In genomic region chr5:137997726-137998213, GRCh38 we compare ENCODE assay signal across 11 cellular contexts. TPM values are rescaled to one million over a fixed set of nuclear protein-coding genes. Genes with fewer than 3 reads are reported as not detected.
DNase-seq lines count a peak whose midpoint lies in the region; ATAC-seq, FAIRE-seq and TF ChIP-seq lines count a peak whose summit lies in the region.
"Had no signal": no experiment of that assay in that cellular context is flagged by ENCODE, and none has a peak within 500 bp of the region (broad histone marks: within the 10 kb centered on the region; RNA-seq: fewer than 3 reads in every experiment).

No MANE protein-coding gene starts in this region.

- no peak for TF ChIP-seq POLR2A in lower leg skin (IDR thresholded peaks at IDR 0.05)

- WGBS in lower leg skin, 2 donors: 93 to 94% methylated on average over 1 of the region's 1 CpG

- peak overlapping the region; percentile 10 for H3K27ac Mint-ChIP-seq in activated T-cell treated with anti-CD3 and anti-CD28 coated beads, Interleukin-2, amount 50 U/mL, for 72 hours

- H3K36me3 Mint-ChIP-seq in activated T-cell treated with anti-CD3 and anti-CD28 coated beads, Interleukin-2, amount 50 U/mL, for 72 hours (ENCODE audit: insufficient read depth in 2 of 2): peaks cover 19 to 28% of the 10 kb centered on the region in 2 donors

- intact Hi-C loops in lower leg skin (cut with DNase I; ENCODE audit: low total_unique reads): no loop called here
- intact Hi-C loops in kidney (cut with DNase I): no loop called here

- peaks cover 23% of the 10 kb centered on the region for H3K36me3 ChIP-seq in BE2C
- H3K36me3 ChIP-seq in kidney (ENCODE audit: control insufficient read depth in 1 of 2, insufficient read depth in 2 of 2, low read length in 2 of 2): peaks cover 0 to 12% of the 10 kb centered on the region in 2 donors

- 0 out of 2 replicates have a peak, but pooled peaks cover 4% of the 10 kb centered on the region for H3K4me1 ChIP-seq in BE2C
- peaks cover 0 to 2% of the 10 kb centered on the region in 2 donors for H3K4me1 ChIP-seq in kidney (ENCODE audit: control insufficient read depth in 1 of 2, insufficient read depth in 1 of 2, low read depth in 1 of 2, low read length in 2 of 2)

- H3K9me3 Mint-ChIP-seq in activated T-cell treated with anti-CD3 and anti-CD28 coated beads, Interleukin-2, amount 50 U/mL, for 72 hours: peaks cover 7 to 12% of the 10 kb centered on the region in 2 donors

- peak overlapping the region in 1 of 2 donors; percentile 3 for H3K4me3 Mint-ChIP-seq in activated T-cell treated with anti-CD3 and anti-CD28 coated beads, Interleukin-2, amount 50 U/mL, for 72 hours

- H3K4me3 ChIP-seq in BE2C (ENCODE audit: low read depth, low read length) (no peak overlapping the region), lower leg skin (ENCODE audit: low read depth, poor library complexity, severe bottlenecking) (no peak overlapping the region), kidney (ENCODE audit: low read length in 2 of 2) (no peak overlapping the region)
- H3K4me3 ChIP-seq: adrenal gland had no signal

- H3K4me1 Mint-ChIP-seq in activated T-cell treated with anti-CD3 and anti-CD28 coated beads, Interleukin-2, amount 50 U/mL, for 72 hours (ENCODE audit: low read depth): peaks cover 46% of the 10 kb centered on the region

- no peak overlapping the region for H3K9ac ChIP-seq in kidney (ENCODE audit: low read length in 2 of 2)

- DNase-seq in CD1c-positive myeloid dendritic cell (ENCODE audit: extremely low spot score): peak; percentile 82
- peak; percentile 12 to 18 for DNase-seq in activated T-cell treated with anti-CD3 and anti-CD28 coated beads, Interleukin-2, amount 50 U/mL, for 72 hours
- no peak for DNase-seq in SHP77 (lab: John Stamatoyannopoulos, UW)
- DNase-seq in BE2C: no peak
- no peak for DNase-seq in lower leg skin (ENCODE audit: low spot score in 2 of 2)
- DNase-seq in kidney: no peak
- DNase-seq: adrenal gland, DMS79 treated with DMSO at 0.1 percent for 48 hours, NCI-H146 had no signal

- no peaks in the 10 kb centered on the region for H3K27me3 ChIP-seq in BE2C
- H3K27me3 ChIP-seq: adrenal gland had no signal

- H3K27me3 Mint-ChIP-seq in activated T-cell treated with anti-CD3 and anti-CD28 coated beads, Interleukin-2, amount 50 U/mL, for 72 hours (ENCODE audit: low read depth): no peaks in the 10 kb centered on the region

- FAIRE-seq in kidney (lab: Jason Lieb, UNC): no peak

- no peaks in the 10 kb centered on the region; the same call in 1 of the 2 replicates for H3K9me3 ChIP-seq in BE2C
- no peaks in the 10 kb centered on the region for H3K9me3 ChIP-seq in kidney (ENCODE audit: control insufficient read depth in 1 of 2, low read length in 2 of 2)
- H3K9me3 ChIP-seq: adrenal gland had no signal

- TF ChIP-seq CTCF in BE2C (IDR thresholded peaks at IDR 0.05; ENCODE audit: low read depth, low read length) (no peak), lower leg skin (IDR thresholded peaks at IDR 0.05) (no peak), kidney (IDR thresholded peaks at IDR 0.05; ENCODE audit: borderline replicate concordance, extremely low read depth, insufficient read depth) (no peak)

- ATAC-seq in GM19397 (IDR thresholded peaks at IDR 0.05; ENCODE audit: unreplicated experiment) (peak; percentile 57), HG03460 (IDR thresholded peaks at IDR 0.05; ENCODE audit: unreplicated experiment) (peak; percentile 56)
- ATAC-seq in activated T-cell treated with anti-CD3 and anti-CD28 coated beads, Interleukin-2, amount 50 U/mL, for 72 hours (replicated peaks in 1 of 2): peak; percentile 94 to 97

- H3K27ac ChIP-seq in kidney (ENCODE audit: low read depth in 2 of 2, low read length in 2 of 2): no peak overlapping the region

RNA-seq across cellular contexts. Expression of gene FAM13B, which starts 35.1 kb away (rescaled TPM):
- total RNA-seq in activated T-cell treated with anti-CD3 and anti-CD28 coated beads, Interleukin-2, amount 50 U/mL, for 72 hours: 10 to 100 TPM; 19.3 to 20.5 TPM
- polyA plus RNA-seq in BE2C (2012; ENCODE audit: insufficient read depth, insufficient read length, low read depth): 7.1 TPM
- total RNA-seq in lower leg skin: 10 to 100 TPM; 17.9 to 25.6 (median 21.4) TPM
- 41.8 TPM for total RNA-seq in kidney
- polyA plus RNA-seq in kidney (ENCODE audit: insufficient read depth, low read depth, low replicate concordance): 7.6 TPM

Comparison
In these comparisons a context has a peak if more than half of its experiments do, and no peak if none do; other contexts are left out.
1. DNase-seq: peak in CD1c-positive myeloid dendritic cell (single experiment) and activated T-cell treated with anti-CD3 and anti-CD28 coated beads, Interleukin-2, amount 50 U/mL, for 72 hours (2 of 2); none in SHP77 (0 of 2), BE2C (single experiment), lower leg skin (0 of 2) and kidney (single experiment).
2. Peak in every context shown above with its lines, with median percentiles within 50 percentile points of each other: ATAC-seq.